ENCODE assay signal across 12 cellular contexts in the genomic region with DNA sequence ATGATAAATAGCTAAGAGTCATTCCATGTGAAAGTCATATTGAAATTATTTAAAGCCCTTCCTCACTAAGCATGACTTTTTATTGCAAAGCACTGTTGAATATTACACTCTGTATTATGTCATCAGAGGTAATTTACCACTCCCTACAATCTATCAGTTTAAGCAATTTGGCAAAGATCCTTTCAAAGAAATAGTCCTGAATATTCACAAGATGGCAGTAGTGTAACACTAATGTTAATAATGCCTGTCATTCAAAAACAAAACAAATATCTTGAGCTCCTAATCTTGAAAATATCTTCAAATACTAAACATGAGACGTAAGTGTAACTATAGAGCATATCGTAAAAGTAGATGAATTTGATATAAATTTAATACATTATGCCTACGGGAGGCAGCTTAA.
DNase-seq lines count a peak whose midpoint lies in the region; ATAC-seq and TF ChIP-seq lines count a peak whose summit lies in the region.
"Had no signal": no experiment of that assay in that cellular context is flagged by ENCODE, and none has a peak within 500 bp of the region (broad histone marks: within the 10 kb centered on the region; RNA-seq: fewer than 3 reads in every experiment).

No MANE protein-coding gene starts in this region.

- H3K4me1 ChIP-seq in adipocyte (ENCODE audit: control insufficient read depth, insufficient read depth, low read length), result no peaks in the 10 kb centered on the region
- no peaks in the 10 kb centered on the region for H3K4me1 ChIP-seq in osteoblast (ENCODE audit: insufficient read depth, low read length)
- H3K4me1 ChIP-seq: thyroid gland had no signal

- H3K27me3 Mint-ChIP-seq in progenitor cell of endocrine pancreas, result no peaks in the 10 kb centered on the region

- H3K9me3 Mint-ChIP-seq in progenitor cell of endocrine pancreas (ENCODE audit: low read depth), result no peaks in the 10 kb centered on the region

- H3K36me3 Mint-ChIP-seq in progenitor cell of endocrine pancreas (ENCODE audit: insufficient read depth), result no peaks in the 10 kb centered on the region

- no peak overlapping the region for H3K27ac Mint-ChIP-seq in progenitor cell of endocrine pancreas

- H3K27me3 ChIP-seq in adipocyte (replicated peaks; ENCODE audit: control insufficient read depth, insufficient read depth, low read length), result no peaks in the 10 kb centered on the region
- no peaks in the 10 kb centered on the region for H3K27me3 ChIP-seq in osteoblast (ENCODE audit: insufficient read depth, low read length)
- H3K27me3 ChIP-seq: thyroid gland had no signal

- H3K9me3 ChIP-seq in adipocyte (ENCODE audit: control insufficient read depth, low read length) (no peaks in the 10 kb centered on the region), osteoblast (ENCODE audit: low read depth, low read length) (no peaks in the 10 kb centered on the region)
- H3K9me3 ChIP-seq: thyroid gland had no signal

- H3K4me3 ChIP-seq in adipocyte (ENCODE audit: low read length) (no peak overlapping the region), osteoblast (ENCODE audit: insufficient read depth, low read length) (no peak overlapping the region)
- H3K4me3 ChIP-seq: thyroid gland had no signal

- H3K4me1 Mint-ChIP-seq in progenitor cell of endocrine pancreas (ENCODE audit: low read depth), result no peaks in the 10 kb centered on the region

- H3K36me3 ChIP-seq in adipocyte (ENCODE audit: control insufficient read depth, insufficient read depth, low read length, severe bottlenecking) (no peaks in the 10 kb centered on the region), osteoblast (ENCODE audit: insufficient read depth, low read length) (no peaks in the 10 kb centered on the region)
- H3K36me3 ChIP-seq: thyroid gland had no signal

- H3K4me3 Mint-ChIP-seq in progenitor cell of endocrine pancreas (ENCODE audit: low read depth), result no peak overlapping the region

- no peaks in the 10 kb centered on the region for H3K79me2 ChIP-seq in osteoblast (ENCODE audit: insufficient read depth, low read length)

- TF ChIP-seq CTCF in progenitor cell of endocrine pancreas (IDR thresholded peaks at IDR 0.05; ENCODE audit: unreplicated experiment) (peak; percentile 26), osteoblast (IDR thresholded peaks at IDR 0.05; ENCODE audit: extremely low read depth, low read depth, low read length) (no peak)

- no peak overlapping the region for H3K9ac ChIP-seq in adipocyte (ENCODE audit: low read length)

- DNase-seq in NCI-H1694 treated with DMSO at 0.1 percent for 48 hours (lab: John Stamatoyannopoulos, UW) (peak; percentile 35), NCI-H1694 (lab: John Stamatoyannopoulos, UW) (no peak), NCI-H1048 (lab: John Stamatoyannopoulos, UW) (peak; percentile 6), adipocyte (ENCODE audit: low read depth) (peak; percentile 27), progenitor cell of endocrine pancreas (ENCODE audit: low spot score, unreplicated experiment) (no peak), osteoblast (ENCODE audit: insufficient read length, low spot score, missing footprints) (no peak), NOMO-1 treated with DMSO at 0.1 percent for 48 hours (lab: John Stamatoyannopoulos, UW; ENCODE audit: unreplicated experiment) (no peak)
- DNase-seq: effector CD4-positive, alpha-beta T cell; NCI-H187 treated with DMSO at 0.1 percent for 48 hours; T1000; thyroid gland had no signal

- no peak for ATAC-seq in GM21825 (IDR thresholded peaks at IDR 0.05; ENCODE audit: unreplicated experiment)

- H3K4me2 ChIP-seq in osteoblast (ENCODE audit: insufficient read depth, low read length), result no peak overlapping the region

- H2AFZ ChIP-seq in osteoblast (ENCODE audit: low read length), result no peak overlapping the region

- no peak overlapping the region for H3K27ac ChIP-seq in osteoblast (ENCODE audit: low read depth, low read length)
- H3K27ac ChIP-seq: thyroid gland had no signal

- H4K20me1 ChIP-seq in osteoblast (ENCODE audit: insufficient read depth, low read length), result no peaks in the 10 kb centered on the region

Comparison
In these comparisons a context has a peak if more than half of its experiments do, and no peak if none do; other contexts are left out.
1. DNase-seq: peak in NCI-H1694 treated with DMSO at 0.1 percent for 48 hours (single experiment), NCI-H1048 (single experiment) and adipocyte (single experiment); none in NCI-H1694 (single experiment), progenitor cell of endocrine pancreas (single experiment), osteoblast (single experiment) and NOMO-1 treated with DMSO at 0.1 percent for 48 hours (single experiment).